14 cellular contexts compared by ENCODE assay signal in genomic region chr5:150156540-150156939, GRCh38. TPM values are rescaled to one million over a fixed set of nuclear protein-coding genes. Genes with fewer than 3 reads are reported as not detected.
A peak's percentile ranks its signal among the peaks of the same experiment; 100 is the strongest.
DNase-seq lines count a peak whose midpoint lies in the region; ATAC-seq lines count a peak whose summit lies in the region.
"Had no signal": no experiment of that assay in that cellular context is flagged by ENCODE, and none has a peak within 500 bp of the region (broad histone marks: within the 10 kb centered on the region; RNA-seq: fewer than 3 reads in every experiment).

No MANE protein-coding gene starts in this region.

- peak overlapping the region; percentile 89 for H3K4me3 Mint-ChIP-seq in activated CD8-positive, alpha-beta T cell treated with anti-CD3 and anti-CD28 coated beads, Interleukin-2, amount 10 ng/mL, durations not matched to agents 7 days and 5 days
- H3K4me3 Mint-ChIP-seq in immature natural killer cell, result peak overlapping the region; percentile 88 to 98 (median 96)
- peak overlapping the region in 1 of 2 donors; percentile 82 for H3K4me3 Mint-ChIP-seq in stimulated activated naive CD8-positive, alpha-beta T cell treated with anti-CD3 and anti-CD28 coated beads, Interleukin-15, amount 100 ng/mL, for 72 hours

- peaks cover 81 to 100% (median 96%) of the 10 kb centered on the region in 10 experiments for H3K4me1 ChIP-seq in BLaER1 treated with 17β-estradiol and CSF1 and Interleukin-3, amounts not matched to agents 10 nM and 100 nM

- H3K27ac Mint-ChIP-seq in activated CD8-positive, alpha-beta T cell treated with anti-CD3 and anti-CD28 coated beads, Interleukin-2, amount 10 ng/mL, durations not matched to agents 7 days and 5 days, result peak overlapping the region; percentile 85
- peak overlapping the region in 3 of 6 donors; percentile 77 to 85 (median 82) for H3K27ac Mint-ChIP-seq in immature natural killer cell
- no peak overlapping the region for H3K27ac Mint-ChIP-seq in stimulated activated naive CD8-positive, alpha-beta T cell treated with anti-CD3 and anti-CD28 coated beads, Interleukin-15, amount 100 ng/mL, for 72 hours

- H3K36me3 Mint-ChIP-seq in activated CD8-positive, alpha-beta T cell treated with anti-CD3 and anti-CD28 coated beads, Interleukin-2, amount 10 ng/mL, durations not matched to agents 7 days and 5 days (ENCODE audit: low read depth), result peaks cover 16% of the 10 kb centered on the region
- H3K36me3 Mint-ChIP-seq in immature natural killer cell, result peaks cover 0 to 3% (median 0%) of the 10 kb centered on the region in 3 donors

- H3K27me3 Mint-ChIP-seq in activated CD8-positive, alpha-beta T cell treated with anti-CD3 and anti-CD28 coated beads, Interleukin-2, amount 10 ng/mL, durations not matched to agents 7 days and 5 days (ENCODE audit: low read depth), result peaks cover 3% of the 10 kb centered on the region
- peaks cover 4 to 10% (median 5%) of the 10 kb centered on the region in 3 donors for H3K27me3 Mint-ChIP-seq in immature natural killer cell (ENCODE audit: low read depth in 3 of 3)
- peaks cover 31% of the 10 kb centered on the region for H3K27me3 Mint-ChIP-seq in stimulated activated naive CD8-positive, alpha-beta T cell treated with anti-CD3 and anti-CD28 coated beads, Interleukin-15, amount 100 ng/mL, for 72 hours

- peaks cover 0 to 10% (median 0%) of the 10 kb centered on the region in 11 experiments; a peak in 4 of 22 replicates for H4K20me1 ChIP-seq in BLaER1 treated with 17β-estradiol and CSF1 and Interleukin-3, amounts not matched to agents 10 nM and 100 nM

- peak overlapping the region in 8 of 10 experiments; percentile 67 to 76 (median 74); a peak in 15 of 20 replicates for H3K4me3 ChIP-seq in BLaER1 treated with 17β-estradiol and CSF1 and Interleukin-3, amounts not matched to agents 10 nM and 100 nM
- peak overlapping the region in 1 of 7 experiments; percentile 25 for H3K4me3 ChIP-seq in skin epidermis

- H3K4me2 ChIP-seq in BLaER1 treated with 17β-estradiol and CSF1 and Interleukin-3, amounts not matched to agents 10 nM and 100 nM, result peak overlapping the region; percentile 83 to 100 (median 98)

- POLR2A ChIA-PET in activated CD8-positive, alpha-beta T cell treated with anti-CD3 and anti-CD28 coated beads, Interleukin-2, amount 10 ng/mL, durations not matched to agents 7 days and 5 days (lab: Charles Lee), result no interaction called here

- H3K27ac ChIP-seq in BLaER1 treated with 17β-estradiol and CSF1 and Interleukin-3, amounts not matched to agents 10 nM and 100 nM, result peak overlapping the region in 9 of 11 experiments; percentile 67 to 94 (median 79); a peak in 18 of 22 replicates
- H3K27ac ChIP-seq in skin epidermis, result peak overlapping the region in 17 of 21 experiments; percentile 3 to 92 (median 60)

- H3K4me1 Mint-ChIP-seq in activated CD8-positive, alpha-beta T cell treated with anti-CD3 and anti-CD28 coated beads, Interleukin-2, amount 10 ng/mL, durations not matched to agents 7 days and 5 days (ENCODE audit: low read depth), result peaks cover 47% of the 10 kb centered on the region
- H3K4me1 Mint-ChIP-seq in immature natural killer cell, result peaks cover 27 to 34% of the 10 kb centered on the region in 2 donors
- H3K4me1 Mint-ChIP-seq in stimulated activated naive CD8-positive, alpha-beta T cell treated with anti-CD3 and anti-CD28 coated beads, Interleukin-15, amount 100 ng/mL, for 72 hours, result peaks cover 24% of the 10 kb centered on the region

- H3K9me3 ChIP-seq in BLaER1 treated with 17β-estradiol and CSF1 and Interleukin-3, amounts not matched to agents 10 nM and 100 nM (replicated peaks in 1 of 11), result no peaks in the 10 kb centered on the region

- no peak for ATAC-seq in activated CD8-positive, alpha-beta T cell treated with anti-CD3 and anti-CD28 coated beads, Interleukin-2, amount 10 ng/mL, durations not matched to agents 7 days and 5 days
- ATAC-seq in stimulated activated naive CD8-positive, alpha-beta T cell treated with anti-CD3 and anti-CD28 coated beads, Interleukin-15, amount 100 ng/mL, for 72 hours, result no peak
- ATAC-seq in GM21381 (IDR thresholded peaks at IDR 0.05; ENCODE audit: unreplicated experiment), result no peak

- DNase-seq in activated CD8-positive, alpha-beta T cell treated with anti-CD3 and anti-CD28 coated beads, Interleukin-2, amount 10 ng/mL, durations not matched to agents 7 days and 5 days, result no peak
- DNase-seq in immature natural killer cell (no peak), NCI-H1417 (lab: John Stamatoyannopoulos, UW) (no peak)
- DNase-seq in effector CD4-positive, alpha-beta T cell, result no peak
- no peak for DNase-seq in stimulated activated naive CD8-positive, alpha-beta T cell treated with anti-CD3 and anti-CD28 coated beads, Interleukin-15, amount 100 ng/mL, for 72 hours
- DNase-seq: activated T-cell treated with anti-CD3 and anti-CD28 coated beads, Interleukin-2, amount 50 U/mL, for 48 hours; cortex of kidney; hippocampal formation; NCI-H187 treated with DMSO at 0.1 percent for 48 hours; stimulated activated CD4-positive, alpha-beta T cell treated with anti-CD3 and anti-CD28 coated beads, Interleukin-1b, Interleukin-23, amount 100 ng/mL, for 48 hours had no signal

- no peaks in the 10 kb centered on the region for H3K27me3 ChIP-seq in BLaER1 treated with 17β-estradiol and CSF1 and Interleukin-3, amounts not matched to agents 10 nM and 100 nM

- H3K9me3 Mint-ChIP-seq in activated CD8-positive, alpha-beta T cell treated with anti-CD3 and anti-CD28 coated beads, Interleukin-2, amount 10 ng/mL, durations not matched to agents 7 days and 5 days (ENCODE audit: insufficient read depth), result no peaks in the 10 kb centered on the region
- no peaks in the 10 kb centered on the region for H3K9me3 Mint-ChIP-seq in immature natural killer cell
- no peaks in the 10 kb centered on the region for H3K9me3 Mint-ChIP-seq in stimulated activated naive CD8-positive, alpha-beta T cell treated with anti-CD3 and anti-CD28 coated beads, Interleukin-15, amount 100 ng/mL, for 72 hours

- H3K9ac ChIP-seq in BLaER1 treated with 17β-estradiol and CSF1 and Interleukin-3, amounts not matched to agents 10 nM and 100 nM, result peak overlapping the region in 10 of 11 experiments; percentile 62 to 86 (median 82); a peak in 19 of 22 replicates

- CTCF ChIA-PET in activated CD8-positive, alpha-beta T cell treated with anti-CD3 and anti-CD28 coated beads, Interleukin-2, amount 10 ng/mL, durations not matched to agents 7 days and 5 days (lab: Charles Lee), result interaction anchor here (1.2 to 1.3 kb wide), 2 partner anchors 54 to 193 kb away, joined by 3 read pairs; no protein-coding TSS in a partner anchor

- peaks cover 0 to 13% (median 3%) of the 10 kb centered on the region in 11 experiments; a peak in 8 of 22 replicates for H3K36me3 ChIP-seq in BLaER1 treated with 17β-estradiol and CSF1 and Interleukin-3, amounts not matched to agents 10 nM and 100 nM

RNA-seq across cellular contexts. Expression of gene PDGFRB, which starts 0.9 kb away (rescaled TPM):
- total RNA-seq in activated CD8-positive, alpha-beta T cell treated with anti-CD3 and anti-CD28 coated beads, Interleukin-2, amount 10 ng/mL, durations not matched to agents 7 days and 5 days, result 10 to 100 TPM; 47.0 to 49.0 TPM
- 10 to 100 TPM in 1 of 3 donors, 1 to 10 TPM in 2; 6.4 to 18.9 (median 7.1) TPM for polyA plus RNA-seq in immature natural killer cell

RNA-seq across cellular contexts. Expression of gene CDX1, which starts 10.0 kb away (rescaled TPM):
- not detected for total RNA-seq in activated CD8-positive, alpha-beta T cell treated with anti-CD3 and anti-CD28 coated beads, Interleukin-2, amount 10 ng/mL, durations not matched to agents 7 days and 5 days
- not detected for polyA plus RNA-seq in immature natural killer cell
- total RNA-seq: myocyte had no signal

RNA-seq across cellular contexts. Expression of gene SLC6A7, which starts 33.3 kb away (rescaled TPM):
- total RNA-seq in activated CD8-positive, alpha-beta T cell treated with anti-CD3 and anti-CD28 coated beads, Interleukin-2, amount 10 ng/mL, durations not matched to agents 7 days and 5 days, result not detected
- polyA plus RNA-seq in immature natural killer cell, result not detected
- total RNA-seq: myocyte had no signal
